In genomic region chr12:1590083-1590979, GRCh38 we compare ENCODE assay signal across 1 cellular context.
TF ChIP-seq lines count a peak whose summit lies in the region.

No MANE protein-coding gene starts in this region.

TF ChIP-seq in GM23338, 12 proteins besides CTCF, POLR2A, EP300 and RAD21 (continued from another document):
- TF ChIP-seq REST (IDR thresholded peaks at IDR 0.05; ENCODE audit: unreplicated experiment), result no peak
- no peak for TF ChIP-seq EZH2phosphoT487 (IDR thresholded peaks at IDR 0.05; ENCODE audit: unreplicated experiment)
- no peak for TF ChIP-seq POLR2AphosphoS5 (IDR thresholded peaks at IDR 0.05; ENCODE audit: low read depth)
